9 cellular contexts compared by ENCODE assay signal in genomic region chr16:4309102-4309832, GRCh38. TPM values are rescaled to one million over a fixed set of nuclear protein-coding genes. Genes with fewer than 3 reads are reported as not detected.
DNase-seq lines count a peak whose midpoint lies in the region; ATAC-seq and TF ChIP-seq lines count a peak whose summit lies in the region.
"Had no signal": no experiment of that assay in that cellular context is flagged by ENCODE, and none has a peak within 500 bp of the region (broad histone marks: within the 10 kb centered on the region; RNA-seq: fewer than 3 reads in every experiment).

No MANE protein-coding gene starts in this region.

- no peaks in the 10 kb centered on the region; the same call in 1 of the 2 replicates for H3K36me3 ChIP-seq in IMR-90 (ENCODE audit: control insufficient read depth, insufficient read depth, low read length)

- no peak for ATAC-seq in activated CD4-positive, alpha-beta T cell treated with anti-CD3 and anti-CD28 coated beads for 36 hours
- no peak for ATAC-seq in IMR-90 (ENCODE audit: low read depth)

- peaks cover 33% of the 10 kb centered on the region for H3K4me1 Mint-ChIP-seq in activated CD4-positive, alpha-beta T cell treated with anti-CD3 and anti-CD28 coated beads for 36 hours
- peaks cover 27% of the 10 kb centered on the region for H3K4me1 Mint-ChIP-seq in chondrocyte (ENCODE audit: low read depth)
- H3K4me1 Mint-ChIP-seq in osteocyte (ENCODE audit: unreplicated experiment), result peaks cover 36% of the 10 kb centered on the region

- H4K8ac ChIP-seq in IMR-90 (ENCODE audit: low read depth in 2 of 2, low read length in 2 of 2), result peak overlapping the region in 1 of 2 experiments; percentile 14; a peak in 1 of 4 replicates

- H3K18ac ChIP-seq in IMR-90 (ENCODE audit: low read depth, low read length), result no peak overlapping the region

- TF ChIP-seq RAD21 in IMR-90 (IDR thresholded peaks at IDR 0.05; ENCODE audit: low read length), result no peak

- H3K27ac Mint-ChIP-seq in activated CD4-positive, alpha-beta T cell treated with anti-CD3 and anti-CD28 coated beads for 36 hours, result peak overlapping the region; percentile 33
- H3K27ac Mint-ChIP-seq in chondrocyte (ENCODE audit: unreplicated experiment), result peak overlapping the region; percentile 77
- peak overlapping the region; percentile 79 for H3K27ac Mint-ChIP-seq in osteocyte (ENCODE audit: unreplicated experiment)

- no TSS peak for BruUV-seq in IMR-90 (replicated peaks; lab: Mats Ljungman, UMichigan)

- in situ Hi-C loops in IMR-90 (cut with MboI; ENCODE audit: low sequenced_read_pairs), result no loop called here

- TF ChIP-seq CTCF in IMR-90 (conservative IDR thresholded peaks at IDR 0.05; ENCODE audit: low read depth, low read length) (no peak), chondrocyte (IDR thresholded peaks at IDR 0.05) (no peak), osteocyte (IDR thresholded peaks at IDR 0.05) (no peak)

- peak overlapping the region; percentile 11 for H3K4me3 Mint-ChIP-seq in activated CD4-positive, alpha-beta T cell treated with anti-CD3 and anti-CD28 coated beads for 36 hours
- H3K4me3 Mint-ChIP-seq in chondrocyte (ENCODE audit: unreplicated experiment) (no peak overlapping the region), osteocyte (ENCODE audit: unreplicated experiment) (no peak overlapping the region)

- TF ChIP-seq POLR2A in IMR-90 (IDR thresholded peaks at IDR 0.05; ENCODE audit: low read depth, low read length), result no peak

- peak overlapping the region; percentile 40 for H2AK9ac ChIP-seq in IMR-90 (replicated peaks; ENCODE audit: low read depth, low read length, poor library complexity)

- no peak overlapping the region for H3K27ac ChIP-seq in IMR-90 (ENCODE audit: insufficient read depth, low read length)

- POLR2A ChIA-PET in activated CD4-positive, alpha-beta T cell treated with anti-CD3 and anti-CD28 coated beads for 36 hours (lab: Charles Lee), result interaction anchor here (0.5 to 3.4 kb wide), 2 partner anchors 56 to 524 kb away, joined by 7 to 12 read pairs; no protein-coding TSS in a partner anchor
- POLR2A ChIA-PET in IMR-90 (lab: Charles Lee; ENCODE audit: unreplicated experiment), result interaction anchor here (0.7 kb wide), 1 partner anchor 62 kb away, joined by 3 read pairs; the partner anchor contains the start of gene VASN

- H3K36me3 Mint-ChIP-seq in activated CD4-positive, alpha-beta T cell treated with anti-CD3 and anti-CD28 coated beads for 36 hours (ENCODE audit: low read depth), result peaks cover 20% of the 10 kb centered on the region
- H3K36me3 Mint-ChIP-seq in chondrocyte (ENCODE audit: low read depth), result no peaks in the 10 kb centered on the region
- no peaks in the 10 kb centered on the region for H3K36me3 Mint-ChIP-seq in osteocyte (ENCODE audit: unreplicated experiment)

- peak overlapping the region; percentile 61 for H3K4ac ChIP-seq in IMR-90 (ENCODE audit: low read depth, low read length)

- no peak overlapping the region for H2BK120ac ChIP-seq in IMR-90 (ENCODE audit: low read depth, low read length)

- H3K23ac ChIP-seq in IMR-90 (ENCODE audit: low read depth, low read length), result no peak overlapping the region

- no peak overlapping the region for H3K56ac ChIP-seq in IMR-90 (ENCODE audit: extremely low read depth, insufficient read depth, low read length)

- H3K27me3 ChIP-seq in IMR-90 (ENCODE audit: control insufficient read depth, insufficient read depth, low read length), result no peaks in the 10 kb centered on the region

- peaks cover 24% of the 10 kb centered on the region for H3K9me1 ChIP-seq in IMR-90 (ENCODE audit: insufficient read depth, low read length)

- no peak overlapping the region for H3K4me2 ChIP-seq in IMR-90 (ENCODE audit: low read depth, low read length)

- peak overlapping the region; percentile 93 for H2AK5ac ChIP-seq in IMR-90 (ENCODE audit: low read depth, low read length)

- peaks cover 9% of the 10 kb centered on the region for H3K4me1 ChIP-seq in IMR-90 (ENCODE audit: control insufficient read depth, insufficient read depth, low read length)

- H3K9ac ChIP-seq in IMR-90 (ENCODE audit: low read depth, low read length), result no peak overlapping the region

- no peaks in the 10 kb centered on the region for H4K20me1 ChIP-seq in IMR-90 (ENCODE audit: insufficient read depth, low read length)

- H3K14ac ChIP-seq in IMR-90 (replicated peaks; ENCODE audit: low read depth, low read length), result no peak overlapping the region

- H3K79me1 ChIP-seq in IMR-90 (ENCODE audit: low read depth in 1 of 2, low read length in 2 of 2), result peaks cover 9 to 29% of the 10 kb centered on the region in 2 experiments; a peak in 3 of 4 replicates

- H2BK15ac ChIP-seq in IMR-90 (ENCODE audit: low read depth, low read length), result no peak overlapping the region

- no peaks in the 10 kb centered on the region for H3K9me3 ChIP-seq in IMR-90 (ENCODE audit: control insufficient read depth, insufficient read depth, low read length)

- dilution Hi-C loops in IMR-90 (cut with HindIII; ENCODE audit: low sequenced_read_pairs, unreplicated experiment), result no loop called here

- H4K5ac ChIP-seq in IMR-90 (ENCODE audit: low read depth, low read length), result no peak overlapping the region

- CTCF ChIA-PET in activated CD4-positive, alpha-beta T cell treated with anti-CD3 and anti-CD28 coated beads for 36 hours (lab: Charles Lee), result interaction anchor here (0.7 to 8.5 kb wide), 14 partner anchors 10 to 786 kb away, joined by 3 to 41 read pairs (median 4); no protein-coding TSS in a partner anchor
- CTCF ChIA-PET in IMR-90 (lab: Yijun Ruan, JAX), result interaction anchor here (0.8 to 1.8 kb wide), 8 partner anchors 8 to 109 kb away, joined by 3 to 6 read pairs (median 4); no protein-coding TSS in a partner anchor

- H3K27me3 Mint-ChIP-seq in activated CD4-positive, alpha-beta T cell treated with anti-CD3 and anti-CD28 coated beads for 36 hours, result peaks cover 5% of the 10 kb centered on the region
- no peaks in the 10 kb centered on the region for H3K27me3 Mint-ChIP-seq in chondrocyte (ENCODE audit: low read depth)
- H3K27me3 Mint-ChIP-seq in osteocyte (ENCODE audit: unreplicated experiment), result no peaks in the 10 kb centered on the region

- peak; percentile 43 for DNase-seq in activated CD4-positive, alpha-beta T cell treated with anti-CD3 and anti-CD28 coated beads for 36 hours
- DNase-seq in activated CD4-positive, alpha-beta T cell treated with anti-CD3 and anti-CD28 coated beads for 1 hour, result no peak
- DNase-seq in IMR-90 (no peak), chondrocyte (ENCODE audit: low spot score) (no peak), osteocyte (ENCODE audit: extremely low spot score, unreplicated experiment) (no peak), NCI-H1105 treated with DMSO at 0.1 percent for 48 hours (lab: John Stamatoyannopoulos, UW) (no peak), foreskin melanocyte (no peak), GM03348 (ENCODE audit: low spot score) (no peak)

- H4K91ac ChIP-seq in IMR-90 (ENCODE audit: insufficient read depth, low read depth, low read length), result peak overlapping the region; percentile 70

- intact Hi-C loops in activated CD4-positive, alpha-beta T cell treated with anti-CD3 and anti-CD28 coated beads for 36 hours (cut with DNase I, micrococcal nuclease), result loop anchor here (5.0 kb wide), 3 partner anchors 493 to 1287 kb away; partner anchors contain the start of genes HCFC1R1 (in 1 of the 2), ROGDI (in 1 of the 2), SEC14L5 (in 1 of the 2) and THOC6 (in 1 of the 2)
- intact Hi-C loops in IMR-90 (cut with micrococcal nuclease), result no loop called here

- no peak overlapping the region for H2BK5ac ChIP-seq in IMR-90 (ENCODE audit: low read depth, low read length, poor library complexity, severe bottlenecking)

- H2AFZ ChIP-seq in IMR-90 (replicated peaks; ENCODE audit: low read length, poor library complexity), result peak overlapping the region; percentile 88

- no peak overlapping the region for H2BK20ac ChIP-seq in IMR-90 (ENCODE audit: low read depth, low read length)

- peaks cover 5% of the 10 kb centered on the region for H3K9me3 Mint-ChIP-seq in activated CD4-positive, alpha-beta T cell treated with anti-CD3 and anti-CD28 coated beads for 36 hours (ENCODE audit: low read depth)
- no peaks in the 10 kb centered on the region for H3K9me3 Mint-ChIP-seq in chondrocyte (ENCODE audit: low read depth)
- no peaks in the 10 kb centered on the region for H3K9me3 Mint-ChIP-seq in osteocyte (ENCODE audit: unreplicated experiment)
- H3K9me3 Mint-ChIP-seq: dendritic cell treated with granulocyte-macrophage colony-stimulating factor and Interleukin-4, amounts not matched to agents 40 ng/mL and 50 ng/mL, for 4 days had no signal

- no peak overlapping the region for H3K4me3 ChIP-seq in IMR-90 (ENCODE audit: insufficient read depth, low read depth, low read length)

- 60% methylated on average over 1 of the region's 14 CpGs; no CpG with 5 or more reads in 1 of the 2 experiments for WGBS in IMR-90 (ENCODE audit: extremely low coverage in 2 of 2, insufficient read length in 1 of 2), 2 experiments

TF ChIP-seq in IMR-90, 13 proteins besides CTCF, POLR2A, EP300 and RAD21 (continues in another document):
- TF ChIP-seq MXI1 (IDR thresholded peaks at IDR 0.05; ENCODE audit: borderline replicate concordance, low read depth, low read length) (no peak), NFE2L2 (IDR thresholded peaks at IDR 0.05; ENCODE audit: low read depth, low read length) (no peak), CEBPB (IDR thresholded peaks at IDR 0.05; ENCODE audit: low read depth, low read length) (no peak)

RNA-seq across cellular contexts. Expression of gene GLIS2, which starts 6.6 kb away (rescaled TPM):
- under 1 TPM; 0.27 to 0.30 TPM for total RNA-seq in activated CD4-positive, alpha-beta T cell treated with anti-CD3 and anti-CD28 coated beads for 36 hours
- total RNA-seq in IMR-90 (2012; rRNA removed) (0.36 and 0.56 TPM in 2 replicates), chondrocyte (58.7 to 62.8 TPM (median 61.2 TPM) in 3 replicates), osteocyte (58.6 and 59.9 TPM in 2 replicates)
- polyA plus RNA-seq in IMR-90 (2012; rRNA removed), result 8.4 and 9.0 TPM in 2 replicates
- 6.1 and 12.6 TPM in 2 replicates for polyA plus RNA-seq in IMR-90 (2012; cell fraction: cytosol; rRNA removed)
- polyA plus RNA-seq in IMR-90 (2012; cell fraction: nucleus; rRNA removed; ENCODE audit: low replicate concordance), result 15.5 and 36.4 TPM in 2 replicates

RNA-seq across cellular contexts. Expression of gene TFAP4, which starts 36.4 kb away (rescaled TPM):
- total RNA-seq in activated CD4-positive, alpha-beta T cell treated with anti-CD3 and anti-CD28 coated beads for 36 hours, result 10 to 100 TPM; 31.0 to 42.4 TPM
- total RNA-seq in IMR-90 (2012; rRNA removed), result 7.3 and 7.8 TPM in 2 replicates
- polyA plus RNA-seq in IMR-90 (2012; rRNA removed), result 5.6 and 7.0 TPM in 2 replicates
- 3.0 and 5.3 TPM in 2 replicates for polyA plus RNA-seq in IMR-90 (2012; cell fraction: cytosol; rRNA removed)
- 6.5 and 10.4 TPM in 2 replicates for polyA plus RNA-seq in IMR-90 (2012; cell fraction: nucleus; rRNA removed; ENCODE audit: low replicate concordance)
- total RNA-seq in chondrocyte, result 2.5 to 4.0 TPM (median 2.5 TPM) in 3 replicates
- 8.0 and 10.8 TPM in 2 replicates for total RNA-seq in osteocyte

RNA-seq across cellular contexts. Expression of gene PAM16, which starts 41.9 kb away (rescaled TPM):
- 10 to 100 TPM; 62.8 to 67.8 TPM for total RNA-seq in activated CD4-positive, alpha-beta T cell treated with anti-CD3 and anti-CD28 coated beads for 36 hours
- total RNA-seq in IMR-90 (2012; rRNA removed), result 17.9 and 25.6 TPM in 2 replicates
- polyA plus RNA-seq in IMR-90 (2012; rRNA removed), result 48.4 and 69.5 TPM in 2 replicates
- 84.0 and 105 TPM in 2 replicates for polyA plus RNA-seq in IMR-90 (2012; cell fraction: cytosol; rRNA removed)
- 70.0 and 101 TPM in 2 replicates for polyA plus RNA-seq in IMR-90 (2012; cell fraction: nucleus; rRNA removed; ENCODE audit: low replicate concordance)
- 21.6 to 24.4 TPM (median 22.4 TPM) in 3 replicates for total RNA-seq in chondrocyte
- 21.0 and 23.7 TPM in 2 replicates for total RNA-seq in osteocyte

Comparison
In these comparisons a context has a peak if more than half of its experiments do, and no peak if none do; other contexts are left out.
1. RNA of gene GLIS2, which starts 6.6 kb away (total RNA-seq): 58.7 to 62.8 TPM in chondrocyte and 58.6 to 59.9 TPM in osteocyte; 0.36 to 0.56 TPM in IMR-90 and 0.27 to 0.30 TPM in activated CD4-positive, alpha-beta T cell treated with anti-CD3 and anti-CD28 coated beads for 36 hours; every median in the first group is over 10 times any median in the second.
2. Peak in every context shown above with its lines, with median percentiles within 50 percentile points of each other: H3K27ac Mint-ChIP-seq.